7 cellular contexts compared by ENCODE assay signal in genomic region chr7:116526897-116527296, GRCh38. TPM values are rescaled to one million over a fixed set of nuclear protein-coding genes. Genes with fewer than 3 reads are reported as not detected.
DNase-seq lines count a peak whose midpoint lies in the region; ATAC-seq and TF ChIP-seq lines count a peak whose summit lies in the region.

No MANE protein-coding gene starts in this region.

- no peak overlapping the region for H3K9ac ChIP-seq in iPS-15b (ENCODE audit: low read depth, low read length)

- no peak for ATAC-seq in activated CD8-positive, alpha-beta T cell treated with anti-CD3 and anti-CD28 coated beads, Interleukin-2, amount 10 ng/mL, durations not matched to agents 7 days and 5 days
- ATAC-seq in stimulated activated memory B cell treated with anti-CD40 and anti-IgM and Interleukin-4, amounts not matched to agents 10 μg/mL and 1 μg/mL and 100 μg/mL, for 72 hours, result no peak
- no peak for ATAC-seq in GM19035 (IDR thresholded peaks at IDR 0.05; ENCODE audit: unreplicated experiment)

- H3K4me1 Mint-ChIP-seq in HFFc6 (ENCODE audit: low read depth), result peaks cover 66% of the 10 kb centered on the region
- H3K4me1 Mint-ChIP-seq in activated CD8-positive, alpha-beta T cell treated with anti-CD3 and anti-CD28 coated beads, Interleukin-2, amount 10 ng/mL, durations not matched to agents 7 days and 5 days (ENCODE audit: low read depth), result peaks cover 22% of the 10 kb centered on the region
- peaks cover 23% of the 10 kb centered on the region for H3K4me1 Mint-ChIP-seq in stimulated activated memory B cell treated with anti-CD40 and anti-IgM and Interleukin-4, amounts not matched to agents 10 μg/mL and 1 μg/mL and 100 μg/mL, for 72 hours

- CTCF ChIA-PET in activated CD8-positive, alpha-beta T cell treated with anti-CD3 and anti-CD28 coated beads, Interleukin-2, amount 10 ng/mL, durations not matched to agents 7 days and 5 days (lab: Charles Lee), result interaction anchor here (0.6 to 3.3 kb wide), 33 partner anchors 9 to 393 kb away, joined by 3 to 25 read pairs (median 4); no protein-coding TSS in a partner anchor

- peaks cover 10% of the 10 kb centered on the region for H3K27me3 Mint-ChIP-seq in HFFc6 (ENCODE audit: insufficient read depth)
- H3K27me3 Mint-ChIP-seq in activated CD8-positive, alpha-beta T cell treated with anti-CD3 and anti-CD28 coated beads, Interleukin-2, amount 10 ng/mL, durations not matched to agents 7 days and 5 days (ENCODE audit: low read depth), result peaks cover 72% of the 10 kb centered on the region
- H3K27me3 Mint-ChIP-seq in stimulated activated memory B cell treated with anti-CD40 and anti-IgM and Interleukin-4, amounts not matched to agents 10 μg/mL and 1 μg/mL and 100 μg/mL, for 72 hours, result peaks cover 31% of the 10 kb centered on the region

- H3K36me3 Mint-ChIP-seq in HFFc6 (ENCODE audit: low read depth), result peaks cover 62% of the 10 kb centered on the region
- no peaks in the 10 kb centered on the region for H3K36me3 Mint-ChIP-seq in activated CD8-positive, alpha-beta T cell treated with anti-CD3 and anti-CD28 coated beads, Interleukin-2, amount 10 ng/mL, durations not matched to agents 7 days and 5 days (ENCODE audit: low read depth)
- H3K36me3 Mint-ChIP-seq in stimulated activated memory B cell treated with anti-CD40 and anti-IgM and Interleukin-4, amounts not matched to agents 10 μg/mL and 1 μg/mL and 100 μg/mL, for 72 hours, result no peaks in the 10 kb centered on the region

- H3K36me3 ChIP-seq in iPS-15b (ENCODE audit: control insufficient read depth, insufficient read depth, low read length), result no peaks in the 10 kb centered on the region

- H3K4me3 ChIP-seq in iPS-15b (ENCODE audit: low read depth, low read length), result peak overlapping the region; percentile 93

- peaks cover 31% of the 10 kb centered on the region for H3K27me3 ChIP-seq in iPS-15b (ENCODE audit: control insufficient read depth, insufficient read depth, low read length)

- POLR2A ChIA-PET in activated CD8-positive, alpha-beta T cell treated with anti-CD3 and anti-CD28 coated beads, Interleukin-2, amount 10 ng/mL, durations not matched to agents 7 days and 5 days (lab: Charles Lee), result no interaction called here

- no peak for TF ChIP-seq CTCF in HFFc6 (IDR thresholded peaks at IDR 0.05)

- DNase-seq in HFFc6 (no peak), CD1c-positive myeloid dendritic cell (ENCODE audit: extremely low spot score) (no peak), cerebellum (ENCODE audit: low spot score) (no peak)
- no peak for DNase-seq in activated CD8-positive, alpha-beta T cell treated with anti-CD3 and anti-CD28 coated beads, Interleukin-2, amount 10 ng/mL, durations not matched to agents 7 days and 5 days

- H3K4me1 ChIP-seq in iPS-15b (ENCODE audit: control insufficient read depth, insufficient read depth, low read length), result peaks cover 20% of the 10 kb centered on the region

- peak overlapping the region; percentile 96 for H3K4me3 Mint-ChIP-seq in HFFc6
- H3K4me3 Mint-ChIP-seq in activated CD8-positive, alpha-beta T cell treated with anti-CD3 and anti-CD28 coated beads, Interleukin-2, amount 10 ng/mL, durations not matched to agents 7 days and 5 days, result peak overlapping the region; percentile 74
- peak overlapping the region; percentile 97 for H3K4me3 Mint-ChIP-seq in stimulated activated memory B cell treated with anti-CD40 and anti-IgM and Interleukin-4, amounts not matched to agents 10 μg/mL and 1 μg/mL and 100 μg/mL, for 72 hours

- peak overlapping the region; percentile 98 for H3K27ac Mint-ChIP-seq in HFFc6
- no peak overlapping the region for H3K27ac Mint-ChIP-seq in activated CD8-positive, alpha-beta T cell treated with anti-CD3 and anti-CD28 coated beads, Interleukin-2, amount 10 ng/mL, durations not matched to agents 7 days and 5 days
- no peak overlapping the region for H3K27ac Mint-ChIP-seq in stimulated activated memory B cell treated with anti-CD40 and anti-IgM and Interleukin-4, amounts not matched to agents 10 μg/mL and 1 μg/mL and 100 μg/mL, for 72 hours

- H3K9me3 ChIP-seq in iPS-15b (ENCODE audit: control insufficient read depth, insufficient read depth, low read length), result no peaks in the 10 kb centered on the region

- H3K9me3 Mint-ChIP-seq in HFFc6, result no peaks in the 10 kb centered on the region
- no peaks in the 10 kb centered on the region for H3K9me3 Mint-ChIP-seq in activated CD8-positive, alpha-beta T cell treated with anti-CD3 and anti-CD28 coated beads, Interleukin-2, amount 10 ng/mL, durations not matched to agents 7 days and 5 days (ENCODE audit: insufficient read depth)
- no peaks in the 10 kb centered on the region for H3K9me3 Mint-ChIP-seq in stimulated activated memory B cell treated with anti-CD40 and anti-IgM and Interleukin-4, amounts not matched to agents 10 μg/mL and 1 μg/mL and 100 μg/mL, for 72 hours

RNA-seq across cellular contexts. Expression of gene CAV1, which starts 2.1 kb away (rescaled TPM):
- 1,000 to 10,000 TPM in 5 of 6 experiments, 100 to 1,000 TPM in 1; 938 to 1,171 (median 1,076) TPM for total RNA-seq in HFFc6 (2021; fragmentation: NEBNext Ultra II Directional; extraction: Animal tissue kit (Norgen Biotek cat#: 25700))
- total RNA-seq in activated CD8-positive, alpha-beta T cell treated with anti-CD3 and anti-CD28 coated beads, Interleukin-2, amount 10 ng/mL, durations not matched to agents 7 days and 5 days, result not detected
- total RNA-seq in cerebellum, result 13.8 TPM

RNA-seq across cellular contexts. Expression of gene CAV2, which starts 27.4 kb away (rescaled TPM):
- total RNA-seq in HFFc6 (2021; fragmentation: NEBNext Ultra II Directional; extraction: Animal tissue kit (Norgen Biotek cat#: 25700)), result 100 to 1,000 TPM; 157 to 229 (median 186) TPM
- not detected for total RNA-seq in activated CD8-positive, alpha-beta T cell treated with anti-CD3 and anti-CD28 coated beads, Interleukin-2, amount 10 ng/mL, durations not matched to agents 7 days and 5 days
- 11.5 TPM for total RNA-seq in cerebellum

Comparison
In these comparisons a context has a peak if more than half of its experiments do, and no peak if none do; other contexts are left out.
1. RNA of gene CAV1, which starts 2.1 kb away (total RNA-seq): 938 to 1,171 TPM in HFFc6; 13.8 TPM in cerebellum (single experiment) and not detected in activated CD8-positive, alpha-beta T cell treated with anti-CD3 and anti-CD28 coated beads, Interleukin-2, amount 10 ng/mL, durations not matched to agents 7 days and 5 days; every median in the first group is over 10 times any median in the second.
2. RNA of gene CAV2, which starts 27.4 kb away (total RNA-seq): 157 to 229 TPM in HFFc6; 11.5 TPM in cerebellum (single experiment) and not detected in activated CD8-positive, alpha-beta T cell treated with anti-CD3 and anti-CD28 coated beads, Interleukin-2, amount 10 ng/mL, durations not matched to agents 7 days and 5 days; every median in the first group is over 10 times any median in the second.
3. Peak in every context shown above with its lines, with median percentiles within 50 percentile points of each other: H3K4me3 Mint-ChIP-seq.